13 cellular contexts compared by ENCODE assay signal in the genomic region with DNA sequence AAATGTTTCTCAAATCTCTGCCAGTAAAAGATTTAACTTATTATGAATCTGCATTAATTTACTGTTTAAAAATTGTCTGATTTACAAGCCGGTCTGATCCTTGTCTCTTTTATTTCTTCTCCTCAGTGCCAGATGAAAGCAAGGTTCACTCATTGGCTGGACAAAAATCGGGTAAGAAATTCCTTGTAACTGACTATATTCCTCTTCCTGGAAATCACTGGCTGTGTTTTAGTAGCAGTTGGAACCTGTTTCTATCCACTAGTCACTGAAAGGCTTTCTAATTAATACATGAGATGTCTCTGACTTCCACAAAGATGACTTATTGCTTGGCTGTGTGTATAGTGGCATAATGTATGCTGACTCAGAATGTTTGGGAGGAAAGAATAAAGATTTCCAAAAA.
DNase-seq lines count a peak whose midpoint lies in the region; FAIRE-seq and TF ChIP-seq lines count a peak whose summit lies in the region.
"Had no signal": no experiment of that assay in that cellular context is flagged by ENCODE, and none has a peak within 500 bp of the region (broad histone marks: within the 10 kb centered on the region; RNA-seq: fewer than 3 reads in every experiment).

No MANE protein-coding gene starts in this region.

- H3K4me3 ChIP-seq in endothelial cell of umbilical vein (replicated peaks in 1 of 3; ENCODE audit: insufficient read depth in 1 of 3, low read depth in 1 of 3, low read length in 3 of 3): no peak overlapping the region
- no peak overlapping the region for H3K4me3 ChIP-seq in ascending aorta
- H3K4me3 ChIP-seq in thyroid gland (replicated peaks in 1 of 3): no peak overlapping the region
- H3K4me3 ChIP-seq: body of pancreas, SK-N-MC, skin epidermis had no signal

- TF ChIP-seq CTCF in endothelial cell of umbilical vein (IDR thresholded peaks at IDR 0.05; ENCODE audit: extremely low read depth in 1 of 2, insufficient read depth in 1 of 2, low read depth in 1 of 2, low read length in 2 of 2) (no peak), ascending aorta (IDR thresholded peaks at IDR 0.05) (no peak), thyroid gland (IDR thresholded peaks at IDR 0.05) (no peak)

- no TSS peak for BruUV-seq in endothelial cell of umbilical vein (replicated peaks; lab: Mats Ljungman, UMichigan)

- DNase-seq in A172 (ENCODE audit: low spot score): peak; percentile 30
- peak; percentile 16 for DNase-seq in M059J (ENCODE audit: low read depth)
- DNase-seq in endothelial cell of umbilical vein (ENCODE audit: low read depth, low spot score): peak; percentile 70
- DNase-seq in left kidney (ENCODE audit: low read depth, low spot score): peak; percentile 31
- no peak for DNase-seq in ascending aorta (ENCODE audit: low spot score in 2 of 2)
- no peak for DNase-seq in thyroid gland
- no peak for DNase-seq in stimulated activated CD4-positive, alpha-beta T cell treated with anti-CD3 and anti-CD28 coated beads, Interleukin-4, amount 100 ng/mL, for 4 hours
- no peak for DNase-seq in stimulated activated CD8-positive, alpha-beta memory T cell treated with anti-CD3 and anti-CD28 coated beads, Interleukin-4, amount 100 ng/mL, for 48 hours
- DNase-seq: body of pancreas, NCI-H1694 had no signal

- H4K20me1 ChIP-seq in endothelial cell of umbilical vein (replicated peaks; ENCODE audit: control insufficient read depth, extremely low read depth, insufficient read depth, low read length): no peaks in the 10 kb centered on the region

- H3K9ac ChIP-seq in endothelial cell of umbilical vein (replicated peaks; ENCODE audit: extremely low read depth, insufficient read depth, low read length): peak overlapping the region; percentile 16

- POLR2A ChIA-PET in endothelial cell of umbilical vein (lab: Charles Lee): no interaction called here

- H3K9me1 ChIP-seq in endothelial cell of umbilical vein (replicated peaks; ENCODE audit: control insufficient read depth, extremely low read depth, insufficient read depth, low read length): no peaks in the 10 kb centered on the region

- H3K4me2 ChIP-seq in endothelial cell of umbilical vein (ENCODE audit: insufficient read depth, low read length): peak overlapping the region; percentile 24

- no peaks in the 10 kb centered on the region for H3K36me3 ChIP-seq in endothelial cell of umbilical vein (ENCODE audit: control insufficient read depth in 2 of 2, extremely low read depth in 1 of 2, insufficient read depth in 2 of 2, low read length in 2 of 2)
- no peaks in the 10 kb centered on the region for H3K36me3 ChIP-seq in ascending aorta
- no peaks in the 10 kb centered on the region for H3K36me3 ChIP-seq in thyroid gland

- CTCF ChIA-PET in endothelial cell of umbilical vein (lab: Charles Lee): interaction anchor here (1.2 kb wide), 1 partner anchor 8 kb away, joined by 3 read pairs; no protein-coding TSS in a partner anchor

- no peak for TF ChIP-seq POLR2A in endothelial cell of umbilical vein (IDR thresholded peaks at IDR 0.05; ENCODE audit: low read depth, low read length)
- no peak for TF ChIP-seq POLR2A in thyroid gland (IDR thresholded peaks at IDR 0.05)

- 73 to 81% methylated on average over 2 of the region's 2 CpGs for WGBS in thyroid gland, 2 donors

- intact Hi-C loops in endothelial cell of umbilical vein (cut with micrococcal nuclease) (no loop called here), ascending aorta (cut with DNase I) (no loop called here), thyroid gland (cut with DNase I) (no loop called here)

- H3K27me3 ChIP-seq in endothelial cell of umbilical vein (ENCODE audit: control insufficient read depth in 2 of 2, insufficient read depth in 2 of 2, low read length in 2 of 2) (no peaks in the 10 kb centered on the region), ascending aorta (no peaks in the 10 kb centered on the region), thyroid gland (no peaks in the 10 kb centered on the region)
- H3K27me3 ChIP-seq: body of pancreas had no signal

- dilution Hi-C loops in endothelial cell of umbilical vein (cut with MboI; ENCODE audit: extremely low pct_ligation_motif_present, low sequenced_read_pairs): no loop called here

- H3K9me3 ChIP-seq in endothelial cell of umbilical vein (replicated peaks; ENCODE audit: control insufficient read depth, insufficient read depth, low read length): no peaks in the 10 kb centered on the region
- no peaks in the 10 kb centered on the region for H3K9me3 ChIP-seq in ascending aorta
- no peaks in the 10 kb centered on the region for H3K9me3 ChIP-seq in thyroid gland
- H3K9me3 ChIP-seq: body of pancreas had no signal

- peak; percentile 26 for FAIRE-seq in endothelial cell of umbilical vein (lab: Jason Lieb, UNC)
- FAIRE-seq: GM12892 had no signal

- H3K27ac ChIP-seq in endothelial cell of umbilical vein (ENCODE audit: insufficient read depth, low read depth, low read length) (no peak overlapping the region), ascending aorta (no peak overlapping the region), thyroid gland (no peak overlapping the region)
- H3K27ac ChIP-seq: body of pancreas, SK-N-MC had no signal

- H2AFZ ChIP-seq in endothelial cell of umbilical vein (ENCODE audit: low read depth, low read length): no peak overlapping the region

- peaks cover 9% of the 10 kb centered on the region for H3K4me1 ChIP-seq in endothelial cell of umbilical vein (ENCODE audit: control insufficient read depth, extremely low read depth, insufficient read depth, low read length)
- no peaks in the 10 kb centered on the region for H3K4me1 ChIP-seq in ascending aorta
- no peaks in the 10 kb centered on the region for H3K4me1 ChIP-seq in thyroid gland
- H3K4me1 ChIP-seq: body of pancreas had no signal

- H3K79me2 ChIP-seq in endothelial cell of umbilical vein (ENCODE audit: control insufficient read depth, insufficient read depth, low read length): no peaks in the 10 kb centered on the region

TF ChIP-seq in endothelial cell of umbilical vein, 7 proteins besides CTCF, POLR2A, EP300 and RAD21:
- TF ChIP-seq, protein P1, sequence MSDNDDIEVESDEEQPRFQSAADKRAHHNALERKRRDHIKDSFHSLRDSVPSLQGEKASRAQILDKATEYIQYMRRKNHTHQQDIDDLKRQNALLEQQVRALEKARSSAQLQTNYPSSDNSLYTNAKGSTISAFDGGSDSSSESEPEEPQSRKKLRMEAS (IDR thresholded peaks at IDR 0.05; ENCODE audit: insufficient read depth, insufficient read length): no peak
- peak; percentile 48 for TF ChIP-seq GATA2 (IDR thresholded peaks at IDR 0.05; ENCODE audit: insufficient read depth, insufficient read length, low read depth, low read length)
- peak; percentile 22 for TF ChIP-seq FOS (IDR thresholded peaks at IDR 0.05; ENCODE audit: borderline replicate concordance, insufficient read depth, low read length)

Comparison
In these comparisons a context has a peak if more than half of its experiments do, and no peak if none do; other contexts are left out.
1. DNase-seq: peak in A172 (single experiment), M059J (single experiment), endothelial cell of umbilical vein (single experiment) and left kidney (single experiment); none in ascending aorta (0 of 2), thyroid gland (0 of 2), stimulated activated CD4-positive, alpha-beta T cell treated with anti-CD3 and anti-CD28 coated beads, Interleukin-4, amount 100 ng/mL, for 4 hours (0 of 2) and stimulated activated CD8-positive, alpha-beta memory T cell treated with anti-CD3 and anti-CD28 coated beads, Interleukin-4, amount 100 ng/mL, for 48 hours (single experiment).